Comparison of ENCODE assay signal across 23 cellular contexts in the genomic region with DNA sequence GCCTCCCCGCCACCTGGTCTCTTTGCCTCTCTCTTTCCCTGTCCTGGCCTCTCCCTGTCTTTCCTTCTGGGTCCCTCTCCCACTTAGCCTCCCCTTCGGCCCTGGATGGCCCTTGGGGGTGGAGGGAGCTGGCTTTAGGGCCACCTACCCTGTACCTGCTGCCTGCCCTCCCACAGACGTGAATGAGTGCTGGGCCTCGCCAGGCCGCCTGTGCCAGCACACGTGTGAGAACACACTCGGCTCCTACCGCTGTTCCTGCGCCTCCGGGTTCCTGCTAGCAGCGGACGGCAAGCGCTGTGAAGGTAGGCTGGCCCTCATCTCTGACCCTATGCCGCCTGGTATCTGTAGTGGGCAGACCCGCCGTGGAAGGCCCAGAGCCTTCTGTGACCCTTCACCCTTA.
"Had no signal": no experiment of that assay in that cellular context is flagged by ENCODE, and none has a peak within 500 bp of the region (broad histone marks: within the 10 kb centered on the region; RNA-seq: fewer than 3 reads in every experiment).

No MANE protein-coding gene starts in this region.

- H3K4me2 ChIP-seq: SK-N-SH had no signal

- H3K9me3 Mint-ChIP-seq: activated B cell treated with CpG ODN at 0.5 μM for 24 hours; activated CD4-positive, alpha-beta T cell treated with anti-CD3 and anti-CD28 coated beads, Interleukin-2, amount 10 ng/mL, durations not matched to agents 24 days and 14 days; activated naive CD4-positive, alpha-beta T cell treated with anti-CD3 and anti-CD28 coated beads, Interleukin-2, amount 50 U/mL, for 24 hours; activated T-cell treated with anti-CD3 and anti-CD28 coated beads, Interleukin-2, amount 50 U/mL, for 24 hours; activated T-helper 1 cell treated with anti-CD3 and anti-CD28 coated beads, Interleukin-12 subunit alpha, Interleukin-12 subunit beta, Interleukin-2, Interleukin-4 antibody, amounts not matched to agents 30 ng/mL and 10 ng/mL and 1 ng/mL, durations not matched to agents 14 hours and 24 hours and 36 hours had no signal

- H3K4me3 ChIP-seq: SJCRH30 had no signal

- H3K27ac ChIP-seq: SJCRH30 had no signal

- H3K9ac ChIP-seq: SK-N-SH had no signal

- H3K4me1 Mint-ChIP-seq: activated B cell treated with CpG ODN at 0.5 μM for 24 hours; activated CD4-positive, alpha-beta T cell treated with anti-CD3 and anti-CD28 coated beads, Interleukin-2, amount 10 ng/mL, durations not matched to agents 24 days and 14 days; activated CD8-positive, alpha-beta memory T cell treated with anti-CD3 and anti-CD28 coated beads, Interleukin-2, amount 10 ng/mL, durations not matched to agents 7 days and 5 days; activated naive CD4-positive, alpha-beta T cell treated with anti-CD3 and anti-CD28 coated beads, Interleukin-2, amount 50 U/mL, for 24 hours had no signal

- DNase-seq: activated B cell treated with CpG ODN at 0.5 μM for 24 hours; activated CD4-positive, alpha-beta T cell treated with anti-CD3 and anti-CD28 coated beads for 1 hour; activated CD4-positive, alpha-beta T cell treated with anti-CD3 and anti-CD28 coated beads, Interleukin-2, amount 10 ng/mL, durations not matched to agents 24 days and 14 days; activated CD4-positive, alpha-beta T cell treated with anti-CD3 and anti-CD28 coated beads, Interleukin-2, amount 50 U/mL, for 48 hours; activated CD8-positive, alpha-beta memory T cell treated with anti-CD3 and anti-CD28 coated beads, Interleukin-2, amount 10 ng/mL, durations not matched to agents 7 days and 5 days; activated effector memory CD4-positive, alpha-beta T cell treated with Interleukin-2 at 50 U/mL for 16 hours; activated naive CD4-positive, alpha-beta T cell; activated T-cell treated with anti-CD3 and anti-CD28 coated beads, Interleukin-2, amount 50 U/mL, for 24 hours; aorta; central memory CD4-positive, alpha-beta T cell; NCI-H1048; NCI-H1417; NCI-H2029; NCI-H345; NCI-H510A; NCI-H526 treated with DMSO at 0.1 percent for 48 hours; NCI-H82; Right ventricle myocardium superior; SJCRH30; SK-N-SH; T-helper 1 cell had no signal

- H3K36me3 Mint-ChIP-seq: activated CD8-positive, alpha-beta memory T cell treated with anti-CD3 and anti-CD28 coated beads, Interleukin-2, amount 10 ng/mL, durations not matched to agents 7 days and 5 days; activated naive CD4-positive, alpha-beta T cell treated with anti-CD3 and anti-CD28 coated beads, Interleukin-2, amount 50 U/mL, for 24 hours had no signal

- ATAC-seq: activated CD8-positive, alpha-beta memory T cell treated with anti-CD3 and anti-CD28 coated beads, Interleukin-2, amount 10 ng/mL, durations not matched to agents 7 days and 5 days had no signal

- H3K27me3 Mint-ChIP-seq: activated B cell treated with CpG ODN at 0.5 μM for 24 hours; activated CD4-positive, alpha-beta T cell treated with anti-CD3 and anti-CD28 coated beads, Interleukin-2, amount 10 ng/mL, durations not matched to agents 24 days and 14 days; activated CD8-positive, alpha-beta memory T cell treated with anti-CD3 and anti-CD28 coated beads, Interleukin-2, amount 10 ng/mL, durations not matched to agents 7 days and 5 days; activated naive CD4-positive, alpha-beta T cell treated with anti-CD3 and anti-CD28 coated beads, Interleukin-2, amount 50 U/mL, for 24 hours; activated T-cell treated with anti-CD3 and anti-CD28 coated beads, Interleukin-2, amount 50 U/mL, for 24 hours had no signal

- H3K27ac Mint-ChIP-seq: activated B cell treated with CpG ODN at 0.5 μM for 24 hours; activated CD4-positive, alpha-beta T cell treated with anti-CD3 and anti-CD28 coated beads, Interleukin-2, amount 10 ng/mL, durations not matched to agents 24 days and 14 days; activated CD8-positive, alpha-beta memory T cell treated with anti-CD3 and anti-CD28 coated beads, Interleukin-2, amount 10 ng/mL, durations not matched to agents 7 days and 5 days; activated naive CD4-positive, alpha-beta T cell treated with anti-CD3 and anti-CD28 coated beads, Interleukin-2, amount 50 U/mL, for 24 hours; activated T-cell treated with anti-CD3 and anti-CD28 coated beads, Interleukin-2, amount 50 U/mL, for 24 hours; activated T-helper 1 cell treated with anti-CD3 and anti-CD28 coated beads, Interleukin-12 subunit alpha, Interleukin-12 subunit beta, Interleukin-2, Interleukin-4 antibody, amounts not matched to agents 30 ng/mL and 10 ng/mL and 1 ng/mL, durations not matched to agents 14 hours and 24 hours and 36 hours had no signal

- H3K9me3 ChIP-seq: SJCRH30, SK-N-SH had no signal

- H3K4me1 ChIP-seq: SJCRH30 had no signal

- H3K36me3 ChIP-seq: SJCRH30 had no signal

- H3K4me3 Mint-ChIP-seq: activated B cell treated with CpG ODN at 0.5 μM for 24 hours; activated CD4-positive, alpha-beta T cell treated with anti-CD3 and anti-CD28 coated beads, Interleukin-2, amount 10 ng/mL, durations not matched to agents 24 days and 14 days; activated CD8-positive, alpha-beta memory T cell treated with anti-CD3 and anti-CD28 coated beads, Interleukin-2, amount 10 ng/mL, durations not matched to agents 7 days and 5 days; activated naive CD4-positive, alpha-beta T cell treated with anti-CD3 and anti-CD28 coated beads, Interleukin-2, amount 50 U/mL, for 24 hours; activated T-cell treated with anti-CD3 and anti-CD28 coated beads, Interleukin-2, amount 50 U/mL, for 24 hours; activated T-helper 1 cell treated with anti-CD3 and anti-CD28 coated beads, Interleukin-12 subunit alpha, Interleukin-12 subunit beta, Interleukin-2, Interleukin-4 antibody, amounts not matched to agents 30 ng/mL and 10 ng/mL and 1 ng/mL, durations not matched to agents 14 hours and 24 hours and 36 hours had no signal
